In the genomic region with DNA sequence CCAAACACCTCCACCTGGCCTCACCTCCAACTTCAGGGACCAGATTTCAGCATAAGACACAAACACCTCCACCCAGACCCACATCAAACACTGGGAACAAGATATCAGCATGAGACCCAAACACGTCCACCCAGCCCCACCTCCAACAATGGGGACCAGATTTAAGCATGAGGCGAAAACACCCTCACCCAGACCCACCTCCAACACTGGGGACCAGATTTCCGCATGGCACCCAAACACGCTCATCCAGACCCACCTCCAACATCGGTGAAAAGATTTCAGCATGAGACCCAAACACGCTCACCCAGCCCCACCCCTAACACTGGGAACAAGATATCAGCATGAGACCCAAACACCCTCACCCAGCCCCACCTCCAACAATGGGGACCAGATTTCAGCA, we compare ENCODE assay signal across 16 cellular contexts.
DNase-seq lines count a peak whose midpoint lies in the region; ATAC-seq and TF ChIP-seq lines count a peak whose summit lies in the region.
"Had no signal": no experiment of that assay in that cellular context is flagged by ENCODE, and none has a peak within 500 bp of the region (broad histone marks: within the 10 kb centered on the region; RNA-seq: fewer than 3 reads in every experiment).

No MANE protein-coding gene starts in this region.

- no peak overlapping the region for H2BK120ac ChIP-seq in trophoblast cell (ENCODE audit: insufficient read depth, low read length, poor library complexity)

- 86% methylated on average over 6 of the region's 6 CpGs; no CpG with 5 or more reads in 1 of the 2 experiments for WGBS in endodermal cell (ENCODE audit: insufficient coverage in 1 of 2, insufficient read length in 1 of 2), 2 experiments
- WGBS in trophoblast cell (ENCODE audit: extremely low coverage, insufficient coverage, insufficient read length) = no CpG with 5 or more reads among the region's 6 CpGs
- WGBS in body of pancreas, 2 donors = 55 to 93% methylated on average over 3 to 6 of the region's 6 CpGs

- H3K36me3 ChIP-seq in endodermal cell (ENCODE audit: control insufficient read depth, insufficient read depth, low read length) = no peaks in the 10 kb centered on the region
- no peaks in the 10 kb centered on the region for H3K36me3 ChIP-seq in trophoblast cell (ENCODE audit: control insufficient read depth in 1 of 2, insufficient read depth in 2 of 2, low read length in 2 of 2)
- no peaks in the 10 kb centered on the region for H3K36me3 ChIP-seq in body of pancreas (replicated peaks in 1 of 2; ENCODE audit: insufficient read depth in 1 of 2, low read depth in 2 of 2)

- no peak overlapping the region for H3K4ac ChIP-seq in trophoblast cell (ENCODE audit: low read depth, low read length)

- H3K27me3 ChIP-seq in endodermal cell (ENCODE audit: control insufficient read depth, insufficient read depth, low read length, poor library complexity, severe bottlenecking) (no peaks in the 10 kb centered on the region), trophoblast cell (ENCODE audit: insufficient read depth, low read length) (no peaks in the 10 kb centered on the region), body of pancreas (no peaks in the 10 kb centered on the region)

- no peak overlapping the region for H3K27ac Mint-ChIP-seq in endodermal cell
- peak overlapping the region; percentile 72 for H3K27ac Mint-ChIP-seq in nephron progenitor cell
- H3K27ac Mint-ChIP-seq in activated CD8-positive, alpha-beta memory T cell treated with anti-CD3 and anti-CD28 coated beads, Interleukin-2, amount 10 ng/mL, durations not matched to agents 7 days and 5 days = no peak overlapping the region
- no peak overlapping the region for H3K27ac Mint-ChIP-seq in stimulated activated memory B cell treated with anti-CD40 and anti-IgM and Interleukin-4, amounts not matched to agents 10 μg/mL and 1 μg/mL and 100 μg/mL, for 72 hours
- H3K27ac Mint-ChIP-seq: CD4-positive, CD25-positive, alpha-beta regulatory T cell; CD8-positive, alpha-beta T cell had no signal

- H3K36me3 Mint-ChIP-seq in endodermal cell (ENCODE audit: low read depth) (no peaks in the 10 kb centered on the region), nephron progenitor cell (ENCODE audit: low read depth) (peaks cover 26% of the 10 kb centered on the region)
- no peaks in the 10 kb centered on the region for H3K36me3 Mint-ChIP-seq in activated CD8-positive, alpha-beta memory T cell treated with anti-CD3 and anti-CD28 coated beads, Interleukin-2, amount 10 ng/mL, durations not matched to agents 7 days and 5 days
- no peaks in the 10 kb centered on the region for H3K36me3 Mint-ChIP-seq in stimulated activated memory B cell treated with anti-CD40 and anti-IgM and Interleukin-4, amounts not matched to agents 10 μg/mL and 1 μg/mL and 100 μg/mL, for 72 hours
- H3K36me3 Mint-ChIP-seq: CD4-positive, CD25-positive, alpha-beta regulatory T cell; CD8-positive, alpha-beta T cell had no signal

- H3K14ac ChIP-seq in trophoblast cell (ENCODE audit: low read length) = no peak overlapping the region

- no peak overlapping the region for H3K4me3 Mint-ChIP-seq in endodermal cell
- H3K4me3 Mint-ChIP-seq in nephron progenitor cell = no peak overlapping the region
- H3K4me3 Mint-ChIP-seq in activated CD8-positive, alpha-beta memory T cell treated with anti-CD3 and anti-CD28 coated beads, Interleukin-2, amount 10 ng/mL, durations not matched to agents 7 days and 5 days = no peak overlapping the region
- no peak overlapping the region for H3K4me3 Mint-ChIP-seq in stimulated activated memory B cell treated with anti-CD40 and anti-IgM and Interleukin-4, amounts not matched to agents 10 μg/mL and 1 μg/mL and 100 μg/mL, for 72 hours
- H3K4me3 Mint-ChIP-seq: CD8-positive, alpha-beta T cell had no signal

- no peak overlapping the region for H3K9ac ChIP-seq in endodermal cell (ENCODE audit: extremely low read depth, low read length, poor library complexity, severe bottlenecking)
- H3K9ac ChIP-seq in trophoblast cell (ENCODE audit: low read length) = peak overlapping the region; percentile 42

- TF ChIP-seq POLR2A in body of pancreas (IDR thresholded peaks at IDR 0.05) = no peak

- TF ChIP-seq CTCF in endodermal cell (conservative IDR thresholded peaks at IDR 0.05) (no peak), nephron progenitor cell (IDR thresholded peaks at IDR 0.05) (no peak), body of pancreas (IDR thresholded peaks at IDR 0.05) (no peak)

- H3K9me3 ChIP-seq in endodermal cell (ENCODE audit: control insufficient read depth, low read length) (no peaks in the 10 kb centered on the region), trophoblast cell (ENCODE audit: insufficient read depth, low read depth, low read length) (no peaks in the 10 kb centered on the region), body of pancreas (no peaks in the 10 kb centered on the region)
- H3K9me3 ChIP-seq: Caco-2 had no signal

- no peak for ATAC-seq in body of pancreas
- no peak for ATAC-seq in activated CD8-positive, alpha-beta memory T cell treated with anti-CD3 and anti-CD28 coated beads, Interleukin-2, amount 10 ng/mL, durations not matched to agents 7 days and 5 days
- ATAC-seq in stimulated activated memory B cell treated with anti-CD40 and anti-IgM and Interleukin-4, amounts not matched to agents 10 μg/mL and 1 μg/mL and 100 μg/mL, for 72 hours = no peak
- ATAC-seq: CD8-positive, alpha-beta T cell had no signal

- H3K9me3 Mint-ChIP-seq in endodermal cell (peaks cover 2% of the 10 kb centered on the region), nephron progenitor cell (peaks cover 44% of the 10 kb centered on the region)
- H3K9me3 Mint-ChIP-seq in activated CD8-positive, alpha-beta memory T cell treated with anti-CD3 and anti-CD28 coated beads, Interleukin-2, amount 10 ng/mL, durations not matched to agents 7 days and 5 days (ENCODE audit: low read depth) = no peaks in the 10 kb centered on the region
- H3K9me3 Mint-ChIP-seq in stimulated activated memory B cell treated with anti-CD40 and anti-IgM and Interleukin-4, amounts not matched to agents 10 μg/mL and 1 μg/mL and 100 μg/mL, for 72 hours = peaks cover 3% of the 10 kb centered on the region

- no peak overlapping the region for H4K12ac ChIP-seq in trophoblast cell (ENCODE audit: low read depth, low read length)

- no peak overlapping the region for H2BK12ac ChIP-seq in trophoblast cell (ENCODE audit: low read length)

- no peak overlapping the region for H3K18ac ChIP-seq in trophoblast cell (ENCODE audit: low read length)

- no peaks in the 10 kb centered on the region for H3K4me1 Mint-ChIP-seq in endodermal cell
- peaks cover 20% of the 10 kb centered on the region for H3K4me1 Mint-ChIP-seq in nephron progenitor cell
- no peaks in the 10 kb centered on the region for H3K4me1 Mint-ChIP-seq in activated CD8-positive, alpha-beta memory T cell treated with anti-CD3 and anti-CD28 coated beads, Interleukin-2, amount 10 ng/mL, durations not matched to agents 7 days and 5 days
- no peaks in the 10 kb centered on the region for H3K4me1 Mint-ChIP-seq in stimulated activated memory B cell treated with anti-CD40 and anti-IgM and Interleukin-4, amounts not matched to agents 10 μg/mL and 1 μg/mL and 100 μg/mL, for 72 hours
- H3K4me1 Mint-ChIP-seq: CD4-positive, CD25-positive, alpha-beta regulatory T cell had no signal

- no peak overlapping the region for H3K4me3 ChIP-seq in endodermal cell (ENCODE audit: low read length)
- H3K4me3 ChIP-seq in trophoblast cell (ENCODE audit: low read depth, low read length) = peak overlapping the region; percentile 58
- H3K4me3 ChIP-seq in body of pancreas = no peak overlapping the region

- no peaks in the 10 kb centered on the region for H3K79me2 ChIP-seq in trophoblast cell (ENCODE audit: control insufficient read depth, insufficient read depth, low read length, poor library complexity)

- no peak overlapping the region for H3K23ac ChIP-seq in trophoblast cell (ENCODE audit: low read length)

- H2BK5ac ChIP-seq in trophoblast cell (ENCODE audit: low read depth, low read length, poor library complexity) = no peak overlapping the region

- intact Hi-C loops in body of pancreas (cut with DNase I) = no loop called here

- H3K27me3 Mint-ChIP-seq in endodermal cell (ENCODE audit: insufficient read depth) (no peaks in the 10 kb centered on the region), nephron progenitor cell (ENCODE audit: low read depth, poor library complexity) (peaks cover 13% of the 10 kb centered on the region)
- H3K27me3 Mint-ChIP-seq in activated CD8-positive, alpha-beta memory T cell treated with anti-CD3 and anti-CD28 coated beads, Interleukin-2, amount 10 ng/mL, durations not matched to agents 7 days and 5 days = no peaks in the 10 kb centered on the region
- H3K27me3 Mint-ChIP-seq in stimulated activated memory B cell treated with anti-CD40 and anti-IgM and Interleukin-4, amounts not matched to agents 10 μg/mL and 1 μg/mL and 100 μg/mL, for 72 hours = peaks cover 25% of the 10 kb centered on the region
- H3K27me3 Mint-ChIP-seq: CD4-positive, CD25-positive, alpha-beta regulatory T cell had no signal

- no peak overlapping the region for H2AK5ac ChIP-seq in trophoblast cell (ENCODE audit: low read length)

- DNase-seq in endodermal cell = peak; percentile 18
- DNase-seq in nephron progenitor cell = no peak
- no peak for DNase-seq in trophoblast cell
- DNase-seq in SHP77 (lab: John Stamatoyannopoulos, UW) = no peak
- DNase-seq in body of pancreas = no peak
- DNase-seq in activated CD8-positive, alpha-beta memory T cell treated with anti-CD3 and anti-CD28 coated beads, Interleukin-2, amount 10 ng/mL, durations not matched to agents 7 days and 5 days = no peak
- DNase-seq: C1 segment of cervical spinal cord; Caco-2; CD4-positive, CD25-positive, alpha-beta regulatory T cell; CD8-positive, alpha-beta T cell; DMS153; DND-41; GOT3; H7; HCEC 1CT had no signal

- H3K27ac ChIP-seq in endodermal cell (ENCODE audit: low read depth, low read length) = no peak overlapping the region
- no peak overlapping the region for H3K27ac ChIP-seq in trophoblast cell (ENCODE audit: low read depth, low read length)
- no peak overlapping the region for H3K27ac ChIP-seq in body of pancreas

- H2AFZ ChIP-seq in trophoblast cell (ENCODE audit: insufficient read depth, low read length, poor library complexity) = no peak overlapping the region

- H3K4me1 ChIP-seq in endodermal cell (ENCODE audit: control insufficient read depth, insufficient read depth, low read length) = no peaks in the 10 kb centered on the region
- H3K4me1 ChIP-seq in trophoblast cell (ENCODE audit: control insufficient read depth in 1 of 2, insufficient read depth in 2 of 2, low read length in 2 of 2) = no peaks in the 10 kb centered on the region
- H3K4me1 ChIP-seq in body of pancreas = no peaks in the 10 kb centered on the region
- H3K4me1 ChIP-seq: Caco-2 had no signal

- CTCF ChIA-PET in activated CD8-positive, alpha-beta memory T cell treated with anti-CD3 and anti-CD28 coated beads, Interleukin-2, amount 10 ng/mL, durations not matched to agents 7 days and 5 days (lab: Charles Lee) = no interaction called here

- H3K4me2 ChIP-seq in trophoblast cell (ENCODE audit: low read length) = no peak overlapping the region

- H3K79me1 ChIP-seq in trophoblast cell (ENCODE audit: low read length) = no peaks in the 10 kb centered on the region

- H4K8ac ChIP-seq in trophoblast cell (ENCODE audit: low read depth, low read length) = no peak overlapping the region

- no peak overlapping the region for H4K91ac ChIP-seq in trophoblast cell (ENCODE audit: low read depth, low read length)
